ENCODE assay signal across 11 cellular contexts in the genomic region with DNA sequence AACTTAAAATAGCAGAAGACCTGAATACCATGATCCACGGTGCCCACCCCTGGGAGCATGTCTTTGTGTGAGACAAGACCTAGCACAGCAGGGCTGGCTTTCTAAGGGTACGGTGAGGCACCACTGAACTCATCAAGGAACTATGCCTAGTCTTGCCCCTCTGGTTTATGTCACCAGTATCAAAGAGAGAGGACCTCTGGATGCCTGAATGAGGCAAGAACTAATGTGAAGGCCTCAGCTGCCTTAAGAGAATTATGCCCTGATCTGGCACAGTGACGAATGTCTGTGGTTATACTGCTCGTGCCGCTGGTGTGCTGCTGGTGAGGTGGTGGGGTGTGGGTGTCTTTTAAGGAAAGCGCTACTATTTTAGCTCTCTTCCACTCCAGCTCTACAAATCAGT. TPM values are rescaled to one million over a fixed set of nuclear protein-coding genes. Genes with fewer than 3 reads are reported as not detected.
DNase-seq lines count a peak whose midpoint lies in the region; ATAC-seq, FAIRE-seq and TF ChIP-seq lines count a peak whose summit lies in the region.
"Had no signal": no experiment of that assay in that cellular context is flagged by ENCODE, and none has a peak within 500 bp of the region (broad histone marks: within the 10 kb centered on the region; RNA-seq: fewer than 3 reads in every experiment).

No MANE protein-coding gene starts in this region.

- H3K27me3 ChIP-seq in ACC112 (ENCODE audit: insufficient read depth, low read length) (no peaks in the 10 kb centered on the region), H1 (replicated peaks in 1 of 4; ENCODE audit: control insufficient read depth in 3 of 4, extremely low read depth in 1 of 4, insufficient read depth in 3 of 4, low read length in 3 of 4) (no peaks in the 10 kb centered on the region), gastrocnemius medialis (no peaks in the 10 kb centered on the region)

- H3K79me2 ChIP-seq in ACC112 (ENCODE audit: control insufficient read depth, insufficient read depth, low read length, unreplicated experiment) (peaks cover 31% of the 10 kb centered on the region), H1 (ENCODE audit: control insufficient read depth in 1 of 2, insufficient read depth in 2 of 2, low read length in 2 of 2) (peaks cover 0 to 38% of the 10 kb centered on the region in 2 experiments; a peak in 2 of 4 replicates)

- H3K4ac ChIP-seq in H1 (replicated peaks; ENCODE audit: insufficient read length, low read depth, low read length): no peak overlapping the region

- CTCF ChIA-PET in H1 (lab: Charles Lee; ENCODE audit: partially characterized antibody): interaction anchor here (1.4 kb wide), 1 partner anchor 36 kb away, joined by 3 read pairs; no protein-coding TSS in a partner anchor

- peak; percentile 58 for DNase-seq in HT1080 (ENCODE audit: low read depth)
- no peak for DNase-seq in H1 (ENCODE audit: low read depth in 1 of 2, low spot score in 2 of 2)
- peak; percentile 96 for DNase-seq in myocyte (ENCODE audit: low read depth)
- DNase-seq in NCI-H128 (lab: John Stamatoyannopoulos, UW; ENCODE audit: unreplicated experiment): no peak
- DNase-seq in gastrocnemius medialis: no peak
- no peak for DNase-seq in GM10266 (ENCODE audit: extremely low spot score)
- DNase-seq: activated effector memory CD4-positive, alpha-beta T cell treated with Interleukin-2 at 50 U/mL for 16 hours; CD4-positive, CD25-positive, alpha-beta regulatory T cell; NK-92 treated with Interleukin-12 subunit alpha and Interleukin-12 subunit beta, amount 100 ng/mL, for 24 hours had no signal

- TF ChIP-seq POLR2A in H1 (IDR thresholded peaks at IDR 0.05; ENCODE audit: control extremely low read depth in 1 of 2, low read depth in 2 of 2, low read length in 2 of 2) (no peak), gastrocnemius medialis (IDR thresholded peaks at IDR 0.05) (no peak)

- WGBS in H1 (ENCODE audit: extremely low coverage in 1 of 2, insufficient coverage in 1 of 2, insufficient read length in 1 of 2, insufficient replicate concordance in 2 of 2, low coverage in 1 of 2, low lambda C conversion rate in 2 of 2, missing lambda C conversion rate in 1 of 2), 2 experiments: 100% methylated on average over 5 of the region's 6 CpGs; no CpG with 5 or more reads in 1 of the 2 experiments

- H2BK120ac ChIP-seq in H1 (replicated peaks; ENCODE audit: low read depth, low read length): no peak overlapping the region

- peaks cover 13% of the 10 kb centered on the region for H3K36me3 ChIP-seq in ACC112 (ENCODE audit: insufficient read depth, low read length)
- peaks cover 8 to 43% (median 14%) of the 10 kb centered on the region in 4 experiments for H3K36me3 ChIP-seq in H1 (ENCODE audit: control insufficient read depth in 2 of 4, insufficient read depth in 4 of 4, low read length in 3 of 4)
- no peaks in the 10 kb centered on the region for H3K36me3 ChIP-seq in gastrocnemius medialis

- H3K9ac ChIP-seq in H1 (replicated peaks in 1 of 4; ENCODE audit: extremely low read depth in 1 of 4, low read depth in 3 of 4, low read length in 3 of 4): no peak overlapping the region; a peak in 1 of 7 replicates

- H3K56ac ChIP-seq in H1 (replicated peaks; ENCODE audit: insufficient read length, low read depth, low read length): no peak overlapping the region

- no peak overlapping the region for H4K91ac ChIP-seq in H1 (replicated peaks; ENCODE audit: insufficient read length, low read length)

- ATAC-seq in gastrocnemius medialis (no peak), GM21526 (IDR thresholded peaks at IDR 0.05; ENCODE audit: low FRiP score, unreplicated experiment) (no peak)

- H2AK5ac ChIP-seq in H1 (ENCODE audit: low read depth, low read length): 0 out of 2 replicates have a peak overlapping the region, but pooled peaks have one; percentile 57

- H3K4me2 ChIP-seq in H1 (ENCODE audit: insufficient read depth in 1 of 2, low read depth in 2 of 2, low read length in 2 of 2): no peak overlapping the region

- H4K8ac ChIP-seq in H1 (ENCODE audit: extremely low read depth, insufficient read depth, low read length): no peak overlapping the region

- H2AFZ ChIP-seq in ACC112 (ENCODE audit: low read length, unreplicated experiment) (no peak overlapping the region), H1 (ENCODE audit: low read length) (no peak overlapping the region)

- H3K79me1 ChIP-seq in H1 (ENCODE audit: low read depth, low read length): no peaks in the 10 kb centered on the region; the same call in 1 of the 2 replicates

- H3K18ac ChIP-seq in H1 (ENCODE audit: extremely low read depth, low read length): no peak overlapping the region

- POLR2A ChIA-PET in H1 (lab: Charles Lee; ENCODE audit: partially characterized antibody): interaction anchor here (1.3 kb wide), 1 partner anchor 23 kb away, joined by 3 read pairs; the partner anchor contains the start of gene NREP

- H3K14ac ChIP-seq in H1 (ENCODE audit: insufficient read length): no peak overlapping the region

- H3K23me2 ChIP-seq in H1 (ENCODE audit: low read depth, low read length): no peaks in the 10 kb centered on the region

- in situ Hi-C loops in gastrocnemius medialis (cut with MboI; ENCODE audit: low sequenced_read_pairs in 4 of 4): no loop called here

- H4K20me1 ChIP-seq in H1 (replicated peaks in 1 of 2; ENCODE audit: control insufficient read depth in 1 of 2, insufficient read depth in 2 of 2, low read length in 2 of 2): peaks cover 2 to 9% of the 10 kb centered on the region in 2 experiments

- no peak overlapping the region for H2BK20ac ChIP-seq in H1 (ENCODE audit: low read length)

- no peak for TF ChIP-seq RAD21 in H1 (IDR thresholded peaks at IDR 0.05 in 1 of 2, conservative IDR thresholded peaks at IDR 0.05 in 1 of 2; ENCODE audit: low read depth in 2 of 2, low read length in 2 of 2)

- H3K4me3 ChIP-seq in ACC112 (ENCODE audit: low read depth, low read length) (no peak overlapping the region), H1 (ENCODE audit: extremely low read depth in 1 of 4, insufficient read depth in 2 of 4, low read depth in 3 of 4, low read length in 4 of 4) (no peak overlapping the region), gastrocnemius medialis (no peak overlapping the region)

- H2BK5ac ChIP-seq in H1 (ENCODE audit: low read depth, low read length): no peak overlapping the region; the same call in 1 of the 2 replicates

- FAIRE-seq in H1 (lab: Jason Lieb, UNC): no peak

- H3K4me1 ChIP-seq in ACC112 (ENCODE audit: control insufficient read depth, insufficient read depth, low read length, unreplicated experiment) (peaks cover 55% of the 10 kb centered on the region), H1 (replicated peaks in 1 of 4; ENCODE audit: control insufficient read depth in 3 of 4, insufficient read depth in 4 of 4, low read length in 3 of 4) (peaks cover 0 to 10% (median 5%) of the 10 kb centered on the region in 4 experiments; a peak in 3 of 7 replicates), gastrocnemius medialis (peaks cover 33 to 45% of the 10 kb centered on the region in 2 donors)

- H3K9me3 ChIP-seq in H1 (ENCODE audit: insufficient read depth in 2 of 2, low read depth in 1 of 2, low read length in 1 of 2) (no peaks in the 10 kb centered on the region), gastrocnemius medialis (no peaks in the 10 kb centered on the region)

- no peak for TF ChIP-seq EP300 in H1 (IDR thresholded peaks at IDR 0.05; ENCODE audit: borderline replicate concordance in 1 of 2, low read depth in 2 of 2, low read length in 2 of 2)

- H4K5ac ChIP-seq in H1 (ENCODE audit: insufficient read length, low read depth, low read length): no peak overlapping the region

- H3K23ac ChIP-seq in H1 (ENCODE audit: insufficient read length): no peak overlapping the region

- peak overlapping the region; percentile 46 for H3K27ac ChIP-seq in ACC112 (ENCODE audit: low read depth, low read length)
- H3K27ac ChIP-seq in H1 (ENCODE audit: low read depth, low read length): 0 out of 2 replicates have a peak overlapping the region, but pooled peaks have one; percentile 36
- H3K27ac ChIP-seq in gastrocnemius medialis: peak overlapping the region in 2 of 4 donors; percentile 14 to 61

- intact Hi-C loops in gastrocnemius medialis (cut with DNase I; ENCODE audit: low total_unique reads): no loop called here

- no peak overlapping the region for H2BK12ac ChIP-seq in H1 (ENCODE audit: low read depth, low read length)

- TF ChIP-seq CTCF in H1 (IDR thresholded peaks at IDR 0.05; ENCODE audit: control extremely low read depth in 1 of 3, insufficient read depth in 1 of 3, low read depth in 1 of 3, low read length in 3 of 3) (no peak), gastrocnemius medialis (IDR thresholded peaks at IDR 0.05 in 4 of 5, conservative IDR thresholded peaks at IDR 0.05 in 1 of 5) (no peak), GM10266 (IDR thresholded peaks at IDR 0.05; ENCODE audit: control insufficient read depth, insufficient read depth, low read depth, missing control alignments) (no peak)

- no peak overlapping the region for H2BK15ac ChIP-seq in H1 (ENCODE audit: low read length)

TF ChIP-seq in H1, 55 proteins besides CTCF, POLR2A, EP300 and RAD21 (continues in another document):
- no peak for TF ChIP-seq RFX5 (IDR thresholded peaks at IDR 0.05; ENCODE audit: borderline replicate concordance, low read depth, low read length)
- no peak for TF ChIP-seq SUZ12 (IDR thresholded peaks at IDR 0.05; ENCODE audit: low read length)
- no peak for TF ChIP-seq POLR2AphosphoS5 (IDR thresholded peaks at IDR 0.05; ENCODE audit: low read depth, low read length)
- no peak for TF ChIP-seq CBX5 (IDR thresholded peaks at IDR 0.05; ENCODE audit: low read depth, low read length)
- TF ChIP-seq CHD1 (IDR thresholded peaks at IDR 0.05; ENCODE audit: low read depth, low read length): no peak
- TF ChIP-seq SRF (IDR thresholded peaks at IDR 0.05; ENCODE audit: low read depth, low read length): no peak
- TF ChIP-seq CREB1 (IDR thresholded peaks at IDR 0.05): no peak
- no peak for TF ChIP-seq RBBP5 (IDR thresholded peaks at IDR 0.05; ENCODE audit: borderline replicate concordance, low read depth, low read length)
- TF ChIP-seq KDM5A (IDR thresholded peaks at IDR 0.05; ENCODE audit: low read length): no peak

RNA-seq across cellular contexts. Expression of gene NREP, which starts 23.0 kb away (rescaled TPM):
- 12.0 and 14.0 TPM in 2 replicates for total RNA-seq in HT1080 (2014; rRNA removed; shearing (Covaris generic))
- 19.8 and 22.1 TPM in 2 replicates for polyA plus RNA-seq in HT1080 (2015; cell fraction: cytosol; rRNA removed)
- 41.4 and 51.2 TPM in 2 replicates for polyA plus RNA-seq in HT1080 (2015; cell fraction: nucleus; rRNA removed)
- total RNA-seq in H1 (2021; fragmentation: NEBNext Ultra II Directional; extraction: Animal tissue kit (Norgen Biotek cat#: 25700)): 254 and 271 TPM in 2 replicates
- polyA plus RNA-seq in H1 (2011; rRNA removed): 171 and 301 TPM in 2 replicates
- 298 TPM for polyA plus RNA-seq in H1 (2011; cell fraction: cytosol; rRNA removed)
- polyA plus RNA-seq in H1 (2011; cell fraction: nucleus; rRNA removed): 110 TPM
- 155 to 220 TPM (median 172 TPM) in 4 replicates for polyA plus RNA-seq in H1 (2012, experiment 1 of 2)
- 147 TPM for polyA plus RNA-seq in H1 (2012, experiment 2 of 2)
- polyA plus RNA-seq in H1 (2013, experiment 1 of 2): 272 TPM
- 278 TPM for polyA plus RNA-seq in H1 (2013, experiment 2 of 2)
- 145 and 168 TPM in 2 replicates for polyA minus RNA-seq in H1 (2011; rRNA and poly(A)+ RNA removed)
- 88.7 TPM for polyA minus RNA-seq in H1 (2011; cell fraction: cytosol; rRNA and poly(A)+ RNA removed)
- 211 TPM for polyA minus RNA-seq in H1 (2011; cell fraction: nucleus; rRNA and poly(A)+ RNA removed)
- total RNA-seq in myocyte: 142 and 169 TPM in 2 replicates
- polyA plus RNA-seq in myocyte (2012): 76.0 TPM
- total RNA-seq in gastrocnemius medialis: 1 to 10 TPM in 3 of 4 donors, under 1 TPM in 1; 0.85 to 2.9 (median 1.8) TPM

Comparison
In these comparisons a context has a peak if more than half of its experiments do, and no peak if none do; other contexts are left out.
1. DNase-seq: peak in HT1080 (single experiment) and myocyte (single experiment); none in H1 (0 of 2), NCI-H128 (single experiment), gastrocnemius medialis (0 of 2) and GM10266 (single experiment).